Comparison of ENCODE assay signal across 25 cellular contexts in the genomic region with DNA sequence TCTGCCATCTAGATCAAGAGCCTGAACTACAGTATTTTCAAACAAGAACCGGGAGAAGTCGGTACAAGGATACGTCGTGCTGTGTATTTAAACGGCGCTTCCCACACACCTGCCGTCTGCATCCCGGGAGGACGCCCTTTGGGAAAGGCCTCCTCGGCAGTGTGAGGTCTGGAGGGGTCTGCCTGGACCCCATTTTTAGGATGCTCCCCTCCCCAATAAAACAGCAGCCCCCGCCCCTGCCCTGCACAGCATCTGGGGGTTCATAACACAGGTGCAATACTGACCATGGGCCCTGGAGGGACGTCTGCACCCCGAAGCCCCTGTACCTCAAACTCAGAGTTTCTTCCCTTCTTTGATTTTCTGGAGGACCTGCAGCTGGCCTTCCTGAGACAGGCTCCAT. TPM values are rescaled to one million over a fixed set of nuclear protein-coding genes. Genes with fewer than 3 reads are reported as not detected.
DNase-seq lines count a peak whose midpoint lies in the region; ATAC-seq, FAIRE-seq and TF ChIP-seq lines count a peak whose summit lies in the region.
"Had no signal": no experiment of that assay in that cellular context is flagged by ENCODE, and none has a peak within 500 bp of the region (broad histone marks: within the 10 kb centered on the region; RNA-seq: fewer than 3 reads in every experiment).

No MANE protein-coding gene starts in this region.

- FAIRE-seq in astrocyte (lab: Jason Lieb, UNC) = no peak
- FAIRE-seq: keratinocyte had no signal

- H3K4me1 Mint-ChIP-seq in activated naive CD8-positive, alpha-beta T cell (ENCODE audit: low read depth) = peaks cover 2% of the 10 kb centered on the region
- no peaks in the 10 kb centered on the region for H3K4me1 Mint-ChIP-seq in activated naive CD8-positive, alpha-beta T cell treated with anti-CD3 and anti-CD28 coated beads, Interleukin-2, amount 50 U/mL, for 24 hours
- no peaks in the 10 kb centered on the region for H3K4me1 Mint-ChIP-seq in CD4-positive, alpha-beta T cell (ENCODE audit: low read depth)
- H3K4me1 Mint-ChIP-seq in astrocyte (ENCODE audit: low read depth, unreplicated experiment) = peaks cover 5% of the 10 kb centered on the region
- H3K4me1 Mint-ChIP-seq in neural progenitor cell = peaks cover 3% of the 10 kb centered on the region
- peaks cover 2 to 5% of the 10 kb centered on the region in 2 donors for H3K4me1 Mint-ChIP-seq in stimulated activated naive B cell treated with anti-CD40 and anti-IgM and Interleukin-4, amounts not matched to agents 10 μg/mL and 1 μg/mL and 100 μg/mL, for 72 hours
- H3K4me1 Mint-ChIP-seq: B cell had no signal

- H3K4me2 ChIP-seq in astrocyte (ENCODE audit: low read length) (no peak overlapping the region), neural progenitor cell (no peak overlapping the region), GM23248 (ENCODE audit: unreplicated experiment) (no peak overlapping the region)

- H3K79me2 ChIP-seq in astrocyte (ENCODE audit: insufficient read depth, low read length) = peaks cover 4% of the 10 kb centered on the region
- no peaks in the 10 kb centered on the region for H3K79me2 ChIP-seq in neural progenitor cell (ENCODE audit: low read depth)
- H3K79me2 ChIP-seq in GM23248 (ENCODE audit: insufficient read depth) = no peaks in the 10 kb centered on the region

- H3K27me3 Mint-ChIP-seq in activated naive CD8-positive, alpha-beta T cell = no peaks in the 10 kb centered on the region
- H3K27me3 Mint-ChIP-seq in activated naive CD8-positive, alpha-beta T cell treated with anti-CD3 and anti-CD28 coated beads, Interleukin-2, amount 50 U/mL, for 24 hours = no peaks in the 10 kb centered on the region
- H3K27me3 Mint-ChIP-seq in CD4-positive, alpha-beta T cell = no peaks in the 10 kb centered on the region
- H3K27me3 Mint-ChIP-seq in astrocyte (ENCODE audit: low read depth, unreplicated experiment) = no peaks in the 10 kb centered on the region
- peaks cover 3% of the 10 kb centered on the region for H3K27me3 Mint-ChIP-seq in neural progenitor cell (ENCODE audit: insufficient read depth, low read depth)
- H3K27me3 Mint-ChIP-seq in stimulated activated naive B cell treated with anti-CD40 and anti-IgM and Interleukin-4, amounts not matched to agents 10 μg/mL and 1 μg/mL and 100 μg/mL, for 72 hours = no peaks in the 10 kb centered on the region
- H3K27me3 Mint-ChIP-seq: B cell; stimulated activated naive CD8-positive, alpha-beta T cell treated with anti-CD3 and anti-CD28 coated beads, Interleukin-15, Interleukin-2, amounts not matched to agents 100 ng/mL and 50 ng/mL, for 24 hours had no signal

- H3K9me3 ChIP-seq in CD4-positive, alpha-beta T cell (ENCODE audit: control insufficient read depth, low read length) = no peaks in the 10 kb centered on the region
- H3K9me3 ChIP-seq in astrocyte (ENCODE audit: insufficient read depth, low read depth, low read length) (no peaks in the 10 kb centered on the region), neural progenitor cell (ENCODE audit: low read depth) (no peaks in the 10 kb centered on the region), GM23248 (ENCODE audit: low read depth) (no peaks in the 10 kb centered on the region)
- H3K9me3 ChIP-seq: colonic mucosa, MG63, neutrophil, prostate gland had no signal

- no peak for DNase-seq in activated naive CD8-positive, alpha-beta T cell treated with anti-CD3 and anti-CD28 coated beads, Interleukin-2, amount 50 U/mL, for 24 hours
- no peak for DNase-seq in CD4-positive, alpha-beta T cell
- DNase-seq in astrocyte (ENCODE audit: low read depth) (no peak), neural progenitor cell (ENCODE audit: low spot score) (no peak), 8988T (no peak), GM23248 (no peak)
- DNase-seq in stimulated activated naive B cell treated with anti-CD40 and anti-IgM and Interleukin-4, amounts not matched to agents 10 μg/mL and 1 μg/mL and 100 μg/mL, for 72 hours = no peak
- DNase-seq: activated CD4-positive, alpha-beta T cell treated with anti-CD3 and anti-CD28 coated beads for 4 hours; activated effector memory CD4-positive, alpha-beta T cell treated with anti-CD3 and anti-CD28 coated beads, Interleukin-2, amount 50 U/mL, for 16 hours; activated T-cell treated with anti-CD3 and anti-CD28 coated beads, Interleukin-2, amount 50 U/mL, for 1 hour; colonic mucosa; effector CD8-positive, alpha-beta T cell; H7; KG1; MG63; NCI-H2029; NCI-H226; NCI-H69 had no signal

- in situ Hi-C loops in GM23248 (cut with MboI) = no loop called here

- peaks cover 7% of the 10 kb centered on the region for H3K36me3 Mint-ChIP-seq in activated naive CD8-positive, alpha-beta T cell
- peaks cover 17% of the 10 kb centered on the region for H3K36me3 Mint-ChIP-seq in activated naive CD8-positive, alpha-beta T cell treated with anti-CD3 and anti-CD28 coated beads, Interleukin-2, amount 50 U/mL, for 24 hours (ENCODE audit: low read depth)
- H3K36me3 Mint-ChIP-seq in CD4-positive, alpha-beta T cell (ENCODE audit: low read depth) = peaks cover 94% of the 10 kb centered on the region
- H3K36me3 Mint-ChIP-seq in astrocyte (ENCODE audit: low read depth, unreplicated experiment) (peaks cover 22% of the 10 kb centered on the region), neural progenitor cell (peaks cover 29% of the 10 kb centered on the region)
- peaks cover 44 to 66% of the 10 kb centered on the region in 2 donors for H3K36me3 Mint-ChIP-seq in stimulated activated naive B cell treated with anti-CD40 and anti-IgM and Interleukin-4, amounts not matched to agents 10 μg/mL and 1 μg/mL and 100 μg/mL, for 72 hours

- TF ChIP-seq CTCF in CD4-positive, alpha-beta T cell (IDR thresholded peaks at IDR 0.05) = no peak
- TF ChIP-seq CTCF in astrocyte (IDR thresholded peaks at IDR 0.05; ENCODE audit: insufficient read depth, low read depth, low read length) (no peak), neural progenitor cell (IDR thresholded peaks at IDR 0.05) (no peak)

- intact Hi-C loops in CD4-positive, alpha-beta T cell (cut with DNase I, micrococcal nuclease) = no loop called here

- H3K9ac ChIP-seq in astrocyte (ENCODE audit: low read length) (no peak overlapping the region), neural progenitor cell (no peak overlapping the region), GM23248 (no peak overlapping the region)

- H3K4me3 ChIP-seq in astrocyte (ENCODE audit: insufficient read depth, low read depth, low read length) = no peak overlapping the region
- H3K4me3 ChIP-seq in neural progenitor cell = no peak overlapping the region
- H3K4me3 ChIP-seq in GM23248 = no peak overlapping the region
- H3K4me3 ChIP-seq: colonic mucosa, MG63, prostate gland had no signal

- WGBS in GM23248 (ENCODE audit: low coverage in 1 of 2, low lambda C conversion rate in 2 of 2, missing lambda C conversion rate in 2 of 2), 2 experiments = 83% methylated on average over 13 of the region's 13 CpGs

- H3F3A ChIP-seq in neural progenitor cell (ENCODE audit: low read depth) (no peaks in the 10 kb centered on the region), GM23248 (ENCODE audit: insufficient read depth) (peaks cover 7% of the 10 kb centered on the region; the same call in 1 of the 2 replicates)

- CTCF ChIA-PET in CD4-positive, alpha-beta T cell (lab: Charles Lee) = no interaction called here

- H3K36me3 ChIP-seq in astrocyte (ENCODE audit: insufficient read depth, low read length) (peaks cover 23% of the 10 kb centered on the region), neural progenitor cell (no peaks in the 10 kb centered on the region), GM23248 (ENCODE audit: low read depth) (peaks cover 9% of the 10 kb centered on the region; the same call in 1 of the 2 replicates)
- H3K36me3 ChIP-seq: colonic mucosa, prostate gland had no signal

- POLR2A ChIA-PET in CD4-positive, alpha-beta T cell (lab: Charles Lee) = no interaction called here

- H3K27ac ChIP-seq in CD4-positive, alpha-beta T cell (ENCODE audit: low read depth, low read length) = no peak overlapping the region
- H3K27ac ChIP-seq in astrocyte (ENCODE audit: low read depth, low read length) = no peak overlapping the region
- H3K27ac ChIP-seq in neural progenitor cell = no peak overlapping the region
- no peak overlapping the region for H3K27ac ChIP-seq in GM23248
- H3K27ac ChIP-seq: colonic mucosa, neutrophil, prostate gland had no signal

- H3K9me2 ChIP-seq in GM23248 (ENCODE audit: insufficient read depth) = no peaks in the 10 kb centered on the region

- H3K27me3 ChIP-seq in CD4-positive, alpha-beta T cell (ENCODE audit: control insufficient read depth, insufficient read depth, low read length) = no peaks in the 10 kb centered on the region
- H3K27me3 ChIP-seq in astrocyte (ENCODE audit: insufficient read depth, low read length) = no peaks in the 10 kb centered on the region
- no peaks in the 10 kb centered on the region for H3K27me3 ChIP-seq in neural progenitor cell
- H3K27me3 ChIP-seq in GM23248 (replicated peaks; ENCODE audit: insufficient read depth) = no peaks in the 10 kb centered on the region
- H3K27me3 ChIP-seq: colonic mucosa, MG63, neutrophil had no signal

- H2AFZ ChIP-seq in astrocyte (ENCODE audit: low read depth, low read length) = no peak overlapping the region
- no peak overlapping the region for H2AFZ ChIP-seq in neural progenitor cell (replicated peaks)
- H2AFZ ChIP-seq in GM23248 = no peak overlapping the region

- no peak for ATAC-seq in activated naive CD8-positive, alpha-beta T cell treated with anti-CD3 and anti-CD28 coated beads, Interleukin-2, amount 50 U/mL, for 24 hours
- no peak for ATAC-seq in CD4-positive, alpha-beta T cell (ENCODE audit: poor library complexity)
- no peak for ATAC-seq in stimulated activated naive B cell treated with anti-CD40 and anti-IgM and Interleukin-4, amounts not matched to agents 10 μg/mL and 1 μg/mL and 100 μg/mL, for 72 hours (replicated peaks)

- H3K4me1 ChIP-seq in astrocyte (ENCODE audit: insufficient read depth, low read length) = peaks cover 11% of the 10 kb centered on the region
- no peaks in the 10 kb centered on the region for H3K4me1 ChIP-seq in neural progenitor cell
- peaks cover 10% of the 10 kb centered on the region for H3K4me1 ChIP-seq in GM23248 (ENCODE audit: insufficient read depth)
- H3K4me1 ChIP-seq: colonic mucosa, prostate gland had no signal

- no peak overlapping the region for H3K4me3 Mint-ChIP-seq in activated naive CD8-positive, alpha-beta T cell
- H3K4me3 Mint-ChIP-seq in activated naive CD8-positive, alpha-beta T cell treated with anti-CD3 and anti-CD28 coated beads, Interleukin-2, amount 50 U/mL, for 24 hours = no peak overlapping the region
- H3K4me3 Mint-ChIP-seq in CD4-positive, alpha-beta T cell = no peak overlapping the region
- H3K4me3 Mint-ChIP-seq in astrocyte (ENCODE audit: unreplicated experiment) = no peak overlapping the region
- H3K4me3 Mint-ChIP-seq in neural progenitor cell = no peak overlapping the region
- no peak overlapping the region for H3K4me3 Mint-ChIP-seq in stimulated activated naive B cell treated with anti-CD40 and anti-IgM and Interleukin-4, amounts not matched to agents 10 μg/mL and 1 μg/mL and 100 μg/mL, for 72 hours
- H3K4me3 Mint-ChIP-seq: B cell; stimulated activated naive CD8-positive, alpha-beta T cell treated with anti-CD3 and anti-CD28 coated beads, Interleukin-15, Interleukin-2, amounts not matched to agents 100 ng/mL and 50 ng/mL, for 24 hours had no signal

- peak overlapping the region; percentile 28 for H3K27ac Mint-ChIP-seq in activated naive CD8-positive, alpha-beta T cell
- no peak overlapping the region for H3K27ac Mint-ChIP-seq in activated naive CD8-positive, alpha-beta T cell treated with anti-CD3 and anti-CD28 coated beads, Interleukin-2, amount 50 U/mL, for 24 hours
- H3K27ac Mint-ChIP-seq in CD4-positive, alpha-beta T cell = peak overlapping the region; percentile 33
- H3K27ac Mint-ChIP-seq in astrocyte (ENCODE audit: unreplicated experiment) = peak overlapping the region; percentile 66
- peak overlapping the region; percentile 29 for H3K27ac Mint-ChIP-seq in neural progenitor cell
- no peak overlapping the region for H3K27ac Mint-ChIP-seq in stimulated activated naive B cell treated with anti-CD40 and anti-IgM and Interleukin-4, amounts not matched to agents 10 μg/mL and 1 μg/mL and 100 μg/mL, for 72 hours
- H3K27ac Mint-ChIP-seq: B cell; stimulated activated naive CD8-positive, alpha-beta T cell treated with anti-CD3 and anti-CD28 coated beads, Interleukin-15, Interleukin-2, amounts not matched to agents 100 ng/mL and 50 ng/mL, for 24 hours had no signal

- no peaks in the 10 kb centered on the region for H3K9me3 Mint-ChIP-seq in activated naive CD8-positive, alpha-beta T cell (ENCODE audit: low read depth)
- no peaks in the 10 kb centered on the region for H3K9me3 Mint-ChIP-seq in activated naive CD8-positive, alpha-beta T cell treated with anti-CD3 and anti-CD28 coated beads, Interleukin-2, amount 50 U/mL, for 24 hours
- H3K9me3 Mint-ChIP-seq in CD4-positive, alpha-beta T cell = no peaks in the 10 kb centered on the region
- H3K9me3 Mint-ChIP-seq in astrocyte (ENCODE audit: unreplicated experiment) (no peaks in the 10 kb centered on the region), neural progenitor cell (no peaks in the 10 kb centered on the region)
- peaks cover 3 to 8% of the 10 kb centered on the region in 2 donors for H3K9me3 Mint-ChIP-seq in stimulated activated naive B cell treated with anti-CD40 and anti-IgM and Interleukin-4, amounts not matched to agents 10 μg/mL and 1 μg/mL and 100 μg/mL, for 72 hours
- H3K9me3 Mint-ChIP-seq: stimulated activated naive CD8-positive, alpha-beta T cell treated with anti-CD3 and anti-CD28 coated beads, Interleukin-15, Interleukin-2, amounts not matched to agents 100 ng/mL and 50 ng/mL, for 24 hours had no signal

- H4K20me1 ChIP-seq in astrocyte (ENCODE audit: insufficient read depth, low read length) = peaks cover 33% of the 10 kb centered on the region
- H4K20me1 ChIP-seq in neural progenitor cell (ENCODE audit: low read depth) = no peaks in the 10 kb centered on the region
- no peaks in the 10 kb centered on the region for H4K20me1 ChIP-seq in GM23248 (ENCODE audit: insufficient read depth)

RNA-seq across cellular contexts. Expression of gene C13orf46, which starts 4.1 kb away (rescaled TPM):
- total RNA-seq in CD4-positive, alpha-beta T cell = 10 to 100 TPM; 19.3 to 19.7 TPM
- total RNA-seq in astrocyte (3.0 and 5.0 TPM in 2 replicates), neural progenitor cell (ENCODE audit: low replicate concordance) (not detected in 2 replicates)
- total RNA-seq in GM23248 (2014; rRNA removed; shearing (Covaris generic)) = 6.6 TPM in 1 of 2 replicates, not detected in the other
- 1.7 and 1.8 TPM in 2 replicates for polyA plus RNA-seq in GM23248 (2016; fragmentation: Nextera tagmentation; extraction: Ambion mirVana)
- total RNA-seq: H7, RPMI7951 had no signal
- polyA plus RNA-seq: keratinocyte had no signal

Comparison
In these comparisons a context has a peak if more than half of its experiments do, and no peak if none do; other contexts are left out.
1. H3K27ac Mint-ChIP-seq: peak in activated naive CD8-positive, alpha-beta T cell (single experiment), CD4-positive, alpha-beta T cell (single experiment), astrocyte (single experiment) and neural progenitor cell (single experiment); none in activated naive CD8-positive, alpha-beta T cell treated with anti-CD3 and anti-CD28 coated beads, Interleukin-2, amount 50 U/mL, for 24 hours (single experiment) and stimulated activated naive B cell treated with anti-CD40 and anti-IgM and Interleukin-4, amounts not matched to agents 10 μg/mL and 1 μg/mL and 100 μg/mL, for 72 hours (single experiment).